1 cellular context compared by ENCODE assay signal in genomic region chr11:118608268-118609214, GRCh38.
TF ChIP-seq lines count a peak whose summit lies in the region.

No MANE protein-coding gene starts in this region.

TF ChIP-seq in HepG2, 621 proteins besides CTCF, POLR2A, EP300 and RAD21 (continued from another document and continues in another):
- TF ChIP-seq HMG20B (CRISPR knock-in tag; conservative IDR thresholded peaks at IDR 0.05) (no peak), JUNB (CRISPR knock-in tag; IDR thresholded peaks at IDR 0.05; ENCODE audit: borderline replicate concordance) (0 out of 2 replicates have a peak, but pooled peaks have one; percentile 7), RBFOX2 (IDR thresholded peaks at IDR 0.05; ENCODE audit: low read depth, low read length) (peak; percentile 56; the same call in 1 of the 2 replicates), ZNF546 (CRISPR knock-in tag; conservative IDR thresholded peaks at IDR 0.05) (no peak), ZSCAN21 (CRISPR knock-in tag; IDR thresholded peaks at IDR 0.05; ENCODE audit: borderline replicate concordance) (peak; percentile 19; the same call in 1 of the 2 replicates), ZFP36L1 (CRISPR knock-in tag; IDR thresholded peaks at IDR 0.05) (no peak), ATF3 (CRISPR knock-in tag; IDR thresholded peaks at IDR 0.05) (peak; percentile 72), SRSF4 (IDR thresholded peaks at IDR 0.05; ENCODE audit: low read depth, low read length, poor library complexity, severe bottlenecking) (no peak), ZNF547 (CRISPR knock-in tag; IDR thresholded peaks at IDR 0.05) (no peak), DDIT3 (CRISPR knock-in tag; IDR thresholded peaks at IDR 0.05) (no peak), ZNF883 (CRISPR knock-in tag; IDR thresholded peaks at IDR 0.05; ENCODE audit: not compliant biosample characterization) (no peak), ZBTB40 (IDR thresholded peaks at IDR 0.05) (0 out of 2 replicates have a peak, but pooled peaks have one; percentile 7), ZBTB40 (CRISPR knock-in tag; IDR thresholded peaks at IDR 0.05) (no peak), ZNF687 (CRISPR knock-in tag; IDR thresholded peaks at IDR 0.05) (peak; percentile 61), ZFP36 (IDR thresholded peaks at IDR 0.05; ENCODE audit: borderline replicate concordance, low read depth, low read length, partially characterized antibody) (no peak), CREB3 (CRISPR knock-in tag; IDR thresholded peaks at IDR 0.05) (no peak), ZBTB20 (CRISPR knock-in tag; IDR thresholded peaks at IDR 0.05; ENCODE audit: borderline replicate concordance, low read depth) (no peak), DBP (CRISPR knock-in tag; IDR thresholded peaks at IDR 0.05; ENCODE audit: not compliant biosample characterization) (peak; percentile 76), ZSCAN25 (CRISPR knock-in tag; IDR thresholded peaks at IDR 0.05) (no peak), KDM1A (CRISPR knock-in tag; IDR thresholded peaks at IDR 0.05) (no peak), ZHX1 (CRISPR knock-in tag; IDR thresholded peaks at IDR 0.05; ENCODE audit: low read depth) (0 out of 2 replicates have a peak, but pooled peaks have one; percentile 60), MTA1 (CRISPR knock-in tag; IDR thresholded peaks at IDR 0.05; ENCODE audit: borderline replicate concordance) (peak; percentile 16; the same call in 1 of the 2 replicates), SP5 (CRISPR knock-in tag; IDR thresholded peaks at IDR 0.05; ENCODE audit: borderline replicate concordance, low read depth) (no peak), REL (CRISPR knock-in tag; conservative IDR thresholded peaks at IDR 0.05) (no peak), ZNF121 (CRISPR knock-in tag; IDR thresholded peaks at IDR 0.05) (no peak), ZKSCAN8 (CRISPR knock-in tag; IDR thresholded peaks at IDR 0.05; ENCODE audit: borderline replicate concordance) (no peak), ZBTB33 (CRISPR knock-in tag; IDR thresholded peaks at IDR 0.05) (peak; percentile 69; the same call in 1 of the 2 replicates), NFKBIZ (CRISPR knock-in tag; IDR thresholded peaks at IDR 0.05) (no peak), TP53 (CRISPR knock-in tag; conservative IDR thresholded peaks at IDR 0.05) (no peak), FOSL1 (CRISPR knock-in tag; IDR thresholded peaks at IDR 0.05; ENCODE audit: borderline replicate concordance) (0 out of 2 replicates have a peak, but pooled peaks have one; percentile 34), GRHL1 (CRISPR knock-in tag; conservative IDR thresholded peaks at IDR 0.05) (no peak), NR2C2 (CRISPR knock-in tag; IDR thresholded peaks at IDR 0.05; ENCODE audit: borderline replicate concordance) (no peak), SCMH1 (CRISPR knock-in tag; IDR thresholded peaks at IDR 0.05; ENCODE audit: borderline replicate concordance) (no peak)
